In the genomic region with DNA sequence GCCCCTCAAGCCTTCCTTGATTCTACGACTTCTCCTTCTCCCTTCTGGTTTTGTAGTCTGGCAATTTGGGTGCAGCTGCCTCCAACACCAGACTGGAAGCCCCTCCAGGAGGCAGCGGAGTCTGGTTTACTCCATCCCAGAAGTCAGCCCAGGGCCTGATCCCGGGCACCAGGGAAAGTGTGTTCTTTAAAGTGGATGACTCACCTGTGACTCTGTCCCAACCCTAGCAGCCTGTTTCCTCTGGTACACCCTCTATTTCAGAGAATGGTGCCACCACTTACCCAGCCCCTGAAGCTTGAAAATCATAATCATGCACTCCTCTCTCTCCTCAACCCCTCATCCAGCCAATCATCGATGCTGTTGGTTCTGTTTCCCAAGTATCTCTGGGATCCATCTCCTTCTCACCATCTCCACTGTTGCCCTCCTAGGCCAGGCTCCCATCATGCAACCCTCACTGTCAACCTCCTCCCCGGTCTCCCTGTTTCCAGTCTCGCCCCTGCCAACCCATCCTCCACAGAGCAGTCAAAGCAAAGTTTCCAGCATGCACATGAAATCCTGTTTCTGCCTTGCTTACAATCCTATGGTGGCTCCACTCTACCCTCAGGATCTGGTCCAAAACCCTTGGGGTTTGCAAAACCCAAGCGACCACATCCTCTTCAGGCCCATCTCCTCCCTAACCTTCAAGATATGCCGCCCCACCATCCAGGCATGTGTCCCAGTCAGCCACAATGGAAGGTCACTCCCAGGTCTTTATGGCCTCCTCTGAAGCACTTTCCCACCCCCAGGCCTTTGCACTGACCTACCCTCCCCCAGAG, we compare ENCODE assay signal across 2 cellular contexts.
TF ChIP-seq lines count a peak whose summit lies in the region.

No MANE protein-coding gene starts in this region.

TF ChIP-seq in HEK293, 187 proteins besides CTCF, POLR2A, EP300 and RAD21:
- 0 out of 2 replicates have a peak, but pooled peaks have one; percentile 30 for TF ChIP-seq ZNF629 (tag by site-specific recombination; IDR thresholded peaks at IDR 0.05)
- peak; percentile 58 for TF ChIP-seq ZBTB20 (tag by site-specific recombination; IDR thresholded peaks at IDR 0.05)
- TF ChIP-seq ZNF707 (tag by site-specific recombination; IDR thresholded peaks at IDR 0.05) = no peak
- TF ChIP-seq ZNF600 (tag by site-specific recombination; IDR thresholded peaks at IDR 0.05) = 0 out of 2 replicates have a peak, but pooled peaks have one; percentile 42
- TF ChIP-seq ZNF302 (tag by site-specific recombination; IDR thresholded peaks at IDR 0.05; ENCODE audit: low read depth) = no peak

TF ChIP-seq in neural cell, 6 proteins besides CTCF, POLR2A, EP300 and RAD21:
- no peak for TF ChIP-seq MXI1 (conservative IDR thresholded peaks at IDR 0.05; ENCODE audit: poor library complexity, severe bottlenecking)
- TF ChIP-seq EZH2 (IDR thresholded peaks at IDR 0.05; ENCODE audit: borderline replicate concordance, insufficient read depth, low read length, poor library complexity, severe bottlenecking) = peak; percentile 49
- TF ChIP-seq SMC3 (conservative IDR thresholded peaks at IDR 0.05; ENCODE audit: poor library complexity) = no peak
- TF ChIP-seq, protein P1, sequence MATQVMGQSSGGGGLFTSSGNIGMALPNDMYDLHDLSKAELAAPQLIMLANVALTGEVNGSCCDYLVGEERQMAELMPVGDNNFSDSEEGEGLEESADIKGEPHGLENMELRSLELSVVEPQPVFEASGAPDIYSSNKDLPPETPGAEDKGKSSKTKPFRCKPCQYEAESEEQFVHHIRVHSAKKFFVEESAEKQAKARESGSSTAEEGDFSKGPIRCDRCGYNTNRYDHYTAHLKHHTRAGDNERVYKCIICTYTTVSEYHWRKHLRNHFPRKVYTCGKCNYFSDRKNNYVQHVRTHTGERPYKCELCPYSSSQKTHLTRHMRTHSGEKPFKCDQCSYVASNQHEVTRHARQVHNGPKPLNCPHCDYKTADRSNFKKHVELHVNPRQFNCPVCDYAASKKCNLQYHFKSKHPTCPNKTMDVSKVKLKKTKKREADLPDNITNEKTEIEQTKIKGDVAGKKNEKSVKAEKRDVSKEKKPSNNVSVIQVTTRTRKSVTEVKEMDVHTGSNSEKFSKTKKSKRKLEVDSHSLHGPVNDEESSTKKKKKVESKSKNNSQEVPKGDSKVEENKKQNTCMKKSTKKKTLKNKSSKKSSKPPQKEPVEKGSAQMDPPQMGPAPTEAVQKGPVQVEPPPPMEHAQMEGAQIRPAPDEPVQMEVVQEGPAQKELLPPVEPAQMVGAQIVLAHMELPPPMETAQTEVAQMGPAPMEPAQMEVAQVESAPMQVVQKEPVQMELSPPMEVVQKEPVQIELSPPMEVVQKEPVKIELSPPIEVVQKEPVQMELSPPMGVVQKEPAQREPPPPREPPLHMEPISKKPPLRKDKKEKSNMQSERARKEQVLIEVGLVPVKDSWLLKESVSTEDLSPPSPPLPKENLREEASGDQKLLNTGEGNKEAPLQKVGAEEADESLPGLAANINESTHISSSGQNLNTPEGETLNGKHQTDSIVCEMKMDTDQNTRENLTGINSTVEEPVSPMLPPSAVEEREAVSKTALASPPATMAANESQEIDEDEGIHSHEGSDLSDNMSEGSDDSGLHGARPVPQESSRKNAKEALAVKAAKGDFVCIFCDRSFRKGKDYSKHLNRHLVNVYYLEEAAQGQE (IDR thresholded peaks at IDR 0.05; ENCODE audit: borderline replicate concordance) = no peak
- no peak for TF ChIP-seq TAF1 (IDR thresholded peaks at IDR 0.05; ENCODE audit: low read depth)
- no peak for TF ChIP-seq POLR2AphosphoS5 (IDR thresholded peaks at IDR 0.05)
